Comparison of ENCODE assay signal across 10 cellular contexts in genomic region chr11:1758611-1759150, GRCh38. TPM values are rescaled to one million over a fixed set of nuclear protein-coding genes. Genes with fewer than 3 reads are reported as not detected.
A peak's percentile ranks its signal among the peaks of the same experiment; 100 is the strongest.
DNase-seq lines count a peak whose midpoint lies in the region; ATAC-seq and TF ChIP-seq lines count a peak whose summit lies in the region.
"Had no signal": no experiment of that assay in that cellular context is flagged by ENCODE, and none has a peak within 500 bp of the region (broad histone marks: within the 10 kb centered on the region; RNA-seq: fewer than 3 reads in every experiment).

No MANE protein-coding gene starts in this region.

- no peaks in the 10 kb centered on the region for H3K27me3 Mint-ChIP-seq in activated CD4-positive, alpha-beta memory T cell treated with anti-CD3 and anti-CD28 coated beads, Interleukin-2, amount 10 ng/mL, durations not matched to agents 7 days and 5 days
- peaks cover 5% of the 10 kb centered on the region for H3K27me3 Mint-ChIP-seq in GM23338 (ENCODE audit: insufficient read depth, low read depth, poor library complexity)
- H3K27me3 Mint-ChIP-seq: stimulated activated memory B cell treated with anti-CD40 and anti-IgM and Interleukin-4, amounts not matched to agents 10 μg/mL and 1 μg/mL and 100 μg/mL, for 72 hours had no signal

- no peak overlapping the region for H3K4me3 ChIP-seq in DOHH2 (ENCODE audit: low read length)
- no peak overlapping the region for H3K4me3 ChIP-seq in left ventricle myocardium inferior
- H3K4me3 ChIP-seq in skin epidermis, result peak overlapping the region in 2 of 7 experiments; percentile 5 to 6
- no peak overlapping the region for H3K4me3 ChIP-seq in GM23338

- ATAC-seq in GM23338, result no peak
- no peak for ATAC-seq in GM19035 (IDR thresholded peaks at IDR 0.05; ENCODE audit: unreplicated experiment)
- ATAC-seq: stimulated activated memory B cell treated with anti-CD40 and anti-IgM and Interleukin-4, amounts not matched to agents 10 μg/mL and 1 μg/mL and 100 μg/mL, for 72 hours had no signal

- no peak overlapping the region for H2AFZ ChIP-seq in GM23338

- H3K9me2 ChIP-seq in DOHH2 (replicated peaks; ENCODE audit: control insufficient read depth, low read length), result no peaks in the 10 kb centered on the region
- H3K9me2 ChIP-seq in GM23338 (ENCODE audit: insufficient read depth), result no peaks in the 10 kb centered on the region

- H3K9me3 Mint-ChIP-seq in activated CD4-positive, alpha-beta memory T cell treated with anti-CD3 and anti-CD28 coated beads, Interleukin-2, amount 10 ng/mL, durations not matched to agents 7 days and 5 days, result no peaks in the 10 kb centered on the region
- no peaks in the 10 kb centered on the region for H3K9me3 Mint-ChIP-seq in GM23338
- H3K9me3 Mint-ChIP-seq: stimulated activated memory B cell treated with anti-CD40 and anti-IgM and Interleukin-4, amounts not matched to agents 10 μg/mL and 1 μg/mL and 100 μg/mL, for 72 hours had no signal

- H3K4me2 ChIP-seq in DOHH2 (ENCODE audit: low read length) (peak overlapping the region; percentile 31; the same call in 1 of the 2 replicates), GM23338 (no peak overlapping the region)

- peaks cover 70% of the 10 kb centered on the region for H3K4me1 Mint-ChIP-seq in activated CD4-positive, alpha-beta memory T cell treated with anti-CD3 and anti-CD28 coated beads, Interleukin-2, amount 10 ng/mL, durations not matched to agents 7 days and 5 days
- H3K4me1 Mint-ChIP-seq in GM23338, result peaks cover 5% of the 10 kb centered on the region

- H3K79me2 ChIP-seq in DOHH2 (ENCODE audit: control insufficient read depth, low read length), result no peaks in the 10 kb centered on the region
- peaks cover 5% of the 10 kb centered on the region for H3K79me2 ChIP-seq in GM23338 (replicated peaks; ENCODE audit: insufficient read depth)

- no peaks in the 10 kb centered on the region for H3K9me3 ChIP-seq in DOHH2 (ENCODE audit: control insufficient read depth, insufficient read depth, low read length)
- no peaks in the 10 kb centered on the region for H3K9me3 ChIP-seq in left ventricle myocardium inferior (replicated peaks)

- no peak for TF ChIP-seq CTCF in DOHH2 (IDR thresholded peaks at IDR 0.05; ENCODE audit: low read depth, low read length, poor library complexity, severe bottlenecking)
- no peak for TF ChIP-seq CTCF in left ventricle myocardium inferior (IDR thresholded peaks at IDR 0.05; ENCODE audit: borderline replicate concordance)
- TF ChIP-seq CTCF in GM23338 (conservative IDR thresholded peaks at IDR 0.05; ENCODE audit: low read depth in 2 of 2), result no peak

- H3K36me3 ChIP-seq in DOHH2 (ENCODE audit: control insufficient read depth, low read length) (no peaks in the 10 kb centered on the region), left ventricle myocardium inferior (peaks cover 67% of the 10 kb centered on the region), GM23338 (ENCODE audit: insufficient read depth) (no peaks in the 10 kb centered on the region)

- intact Hi-C loops in left ventricle myocardium inferior (cut with micrococcal nuclease), result no loop called here

- CTCF ChIA-PET in activated CD4-positive, alpha-beta memory T cell treated with anti-CD3 and anti-CD28 coated beads, Interleukin-2, amount 10 ng/mL, durations not matched to agents 7 days and 5 days (lab: Charles Lee), result interaction anchor here (1.0 to 2.6 kb wide), 2 partner anchors 15 to 65 kb away, joined by 4 to 8 read pairs; no protein-coding TSS in a partner anchor

- H4K20me1 ChIP-seq in DOHH2 (ENCODE audit: control insufficient read depth, insufficient read depth, low read depth, low read length) (no peaks in the 10 kb centered on the region), GM23338 (replicated peaks; ENCODE audit: insufficient read depth) (no peaks in the 10 kb centered on the region)

- H3K4me1 ChIP-seq in DOHH2 (ENCODE audit: control insufficient read depth, low read length) (peaks cover 23% of the 10 kb centered on the region), left ventricle myocardium inferior (peaks cover 98% of the 10 kb centered on the region), GM23338 (ENCODE audit: insufficient read depth) (no peaks in the 10 kb centered on the region; the same call in 1 of the 2 replicates)

- H3K27me3 ChIP-seq in DOHH2 (ENCODE audit: control insufficient read depth, low read length), result no peaks in the 10 kb centered on the region
- no peaks in the 10 kb centered on the region for H3K27me3 ChIP-seq in left ventricle myocardium inferior (ENCODE audit: low read depth)
- H3K27me3 ChIP-seq in GM23338 (ENCODE audit: insufficient read depth), result no peaks in the 10 kb centered on the region

- H3K36me3 Mint-ChIP-seq in activated CD4-positive, alpha-beta memory T cell treated with anti-CD3 and anti-CD28 coated beads, Interleukin-2, amount 10 ng/mL, durations not matched to agents 7 days and 5 days (ENCODE audit: low read depth), result peaks cover 38% of the 10 kb centered on the region
- H3K36me3 Mint-ChIP-seq in GM23338 (ENCODE audit: low read depth), result peaks cover 7% of the 10 kb centered on the region; the same call in 2 of the 3 replicates

- H3F3A ChIP-seq in DOHH2 (ENCODE audit: control insufficient read depth, insufficient read depth) (no peaks in the 10 kb centered on the region), GM23338 (replicated peaks; ENCODE audit: low read depth) (no peaks in the 10 kb centered on the region)

- H3K27ac Mint-ChIP-seq in activated CD4-positive, alpha-beta memory T cell treated with anti-CD3 and anti-CD28 coated beads, Interleukin-2, amount 10 ng/mL, durations not matched to agents 7 days and 5 days, result peak overlapping the region; percentile 90
- H3K27ac Mint-ChIP-seq in GM23338, result no peak overlapping the region

- H3K27ac ChIP-seq in DOHH2 (ENCODE audit: low read depth, low read length) (no peak overlapping the region), left ventricle myocardium inferior (replicated peaks) (peak overlapping the region; percentile 98), skin epidermis (peak overlapping the region in 20 of 21 experiments; percentile 13 to 98 (median 78)), GM23338 (ENCODE audit: low read depth) (no peak overlapping the region)

- no peak for DNase-seq in activated CD4-positive, alpha-beta memory T cell treated with anti-CD3 and anti-CD28 coated beads, Interleukin-2, amount 10 ng/mL, durations not matched to agents 7 days and 5 days
- no peak for DNase-seq in left ventricle myocardium inferior
- DNase-seq in NCI-H2081 (lab: John Stamatoyannopoulos, UW), result no peak
- no peak for DNase-seq in GM23338 (ENCODE audit: low spot score)
- no peak for DNase-seq in DMS 273 (lab: John Stamatoyannopoulos, UW; ENCODE audit: unreplicated experiment)
- DNase-seq: NCI-H345 had no signal

- POLR2A ChIA-PET in activated CD4-positive, alpha-beta memory T cell treated with anti-CD3 and anti-CD28 coated beads, Interleukin-2, amount 10 ng/mL, durations not matched to agents 7 days and 5 days (lab: Charles Lee), result interaction anchor here (1.7 kb wide), 1 partner anchor 14 kb away, joined by 9 read pairs; no protein-coding TSS in a partner anchor

- peak overlapping the region; percentile 60 for H3K4me3 Mint-ChIP-seq in activated CD4-positive, alpha-beta memory T cell treated with anti-CD3 and anti-CD28 coated beads, Interleukin-2, amount 10 ng/mL, durations not matched to agents 7 days and 5 days
- no peak overlapping the region for H3K4me3 Mint-ChIP-seq in GM23338
- H3K4me3 Mint-ChIP-seq: stimulated activated memory B cell treated with anti-CD40 and anti-IgM and Interleukin-4, amounts not matched to agents 10 μg/mL and 1 μg/mL and 100 μg/mL, for 72 hours had no signal

TF ChIP-seq in GM23338, 12 proteins besides CTCF, POLR2A, EP300 and RAD21 (continues in another document):
- TF ChIP-seq ZNF331 (CRISPR knock-in tag; IDR thresholded peaks at IDR 0.05; ENCODE audit: low read depth) (no peak), JUNB (IDR thresholded peaks at IDR 0.05; ENCODE audit: unreplicated experiment) (no peak), STAT1 (IDR thresholded peaks at IDR 0.05; ENCODE audit: unreplicated experiment) (no peak), NANOG (IDR thresholded peaks at IDR 0.05; ENCODE audit: borderline replicate concordance) (no peak), EZH2 (IDR thresholded peaks at IDR 0.05; ENCODE audit: low read depth, unreplicated experiment) (no peak), REST (IDR thresholded peaks at IDR 0.05; ENCODE audit: unreplicated experiment) (no peak), CREB1 (CRISPR knock-in tag; IDR thresholded peaks at IDR 0.05; ENCODE audit: low read depth) (no peak)

RNA-seq across cellular contexts. Expression of gene CTSD, which starts 5.0 kb away (rescaled TPM):
- total RNA-seq in activated CD4-positive, alpha-beta memory T cell treated with anti-CD3 and anti-CD28 coated beads, Interleukin-2, amount 10 ng/mL, durations not matched to agents 7 days and 5 days, result 100 to 1,000 TPM; 156 to 172 TPM
- total RNA-seq in left ventricle myocardium inferior, result 831 TPM
- 198 and 251 TPM in 2 replicates for total RNA-seq in GM23338 (2014; rRNA removed; shearing (Covaris generic))
- 67.1 and 73.6 TPM in 2 replicates for polyA plus RNA-seq in GM23338 (2016; fragmentation: Nextera tagmentation; extraction: Ambion mirVana)

RNA-seq across cellular contexts. Expression of gene IFITM10, which starts 8.3 kb away (rescaled TPM):
- total RNA-seq in activated CD4-positive, alpha-beta memory T cell treated with anti-CD3 and anti-CD28 coated beads, Interleukin-2, amount 10 ng/mL, durations not matched to agents 7 days and 5 days, result 1 to 10 TPM in 1 of 2 experiments, under 1 TPM in 1; 0.70 to 1.3 TPM
- 0.58 TPM for total RNA-seq in left ventricle myocardium inferior
- not detected in 2 replicates for total RNA-seq in GM23338 (2014; rRNA removed; shearing (Covaris generic))
- 0.06 TPM in 1 of 2 replicates, not detected in the other for polyA plus RNA-seq in GM23338 (2016; fragmentation: Nextera tagmentation; extraction: Ambion mirVana)

Comparison
In these comparisons a context has a peak if more than half of its experiments do, and no peak if none do; other contexts are left out.
1. H3K27ac ChIP-seq: peak in left ventricle myocardium inferior (single experiment) and skin epidermis (20 of 21); none in DOHH2 (single experiment) and GM23338 (single experiment).